8 cellular contexts compared by ENCODE assay signal in genomic region chr19:34175173-34175572, GRCh38. TPM values are rescaled to one million over a fixed set of nuclear protein-coding genes. Genes with fewer than 3 reads are reported as not detected.
DNase-seq lines count a peak whose midpoint lies in the region; ATAC-seq and TF ChIP-seq lines count a peak whose summit lies in the region.
"Not testable (repeated sequence)": the region's sequence is repeated elsewhere in the genome, so short reads cannot be mapped to it uniquely, and the experiment has no call there.

No MANE protein-coding gene starts in this region.

- H3K4me2 ChIP-seq in OCI-LY7 (ENCODE audit: low read length) = peak overlapping the region; percentile 75

- peak overlapping the region; percentile 42 for H3K4me3 Mint-ChIP-seq in activated CD8-positive, alpha-beta T cell treated with anti-CD3 and anti-CD28 coated beads, Interleukin-2, amount 10 ng/mL, durations not matched to agents 7 days and 5 days
- peak overlapping the region; percentile 53 for H3K4me3 Mint-ChIP-seq in MCF 10A (ENCODE audit: unreplicated experiment)
- H3K4me3 Mint-ChIP-seq in natural killer cell treated with Interleukin-12 subunit alpha and Interleukin-12 subunit beta and Interleukin-15 and Interleukin-18, amount 100 ng/mL, for 72 hours = peak overlapping the region; percentile 70
- peak overlapping the region; percentile 74 for H3K4me3 Mint-ChIP-seq in stimulated activated effector memory CD8-positive, alpha-beta T cell treated with anti-CD3 and anti-CD28 coated beads, Interleukin-12 subunit alpha, Interleukin-12 subunit beta, amount 100 ng/mL, for 72 hours

- not testable (repeated sequence) for H2AFZ ChIP-seq in OCI-LY7 (ENCODE audit: low read length)

- CTCF ChIA-PET in A673 (lab: Charles Lee); OCI-LY7 (lab: Charles Lee; ENCODE audit: unreplicated experiment); activated CD8-positive, alpha-beta T cell treated with anti-CD3 and anti-CD28 coated beads, Interleukin-2, amount 10 ng/mL, durations not matched to agents 7 days and 5 days (lab: Charles Lee): not testable (repeated sequence)
- CTCF ChIA-PET in MCF 10A (lab: Yijun Ruan, JAX) = interaction anchor here (0.5 to 1.3 kb wide), 2 partner anchors 10 to 40 kb away, joined by 3 read pairs; no protein-coding TSS in a partner anchor

- H3K4me3 ChIP-seq in A673 (ENCODE audit: low read depth, low read length, poor library complexity, severe bottlenecking) (peak overlapping the region; percentile 98), GM12865 (ENCODE audit: low read depth, low read length) (peak overlapping the region; percentile 76), OCI-LY7 (ENCODE audit: low read depth, low read length, poor library complexity, severe bottlenecking) (peak overlapping the region; percentile 88)

- H3K4me1 Mint-ChIP-seq in activated CD8-positive, alpha-beta T cell treated with anti-CD3 and anti-CD28 coated beads, Interleukin-2, amount 10 ng/mL, durations not matched to agents 7 days and 5 days (ENCODE audit: low read depth) = peaks cover 60% of the 10 kb centered on the region
- H3K4me1 Mint-ChIP-seq in MCF 10A (ENCODE audit: insufficient read depth, unreplicated experiment) = peaks cover 32% of the 10 kb centered on the region
- peaks cover 43 to 59% of the 10 kb centered on the region in 2 donors for H3K4me1 Mint-ChIP-seq in natural killer cell treated with Interleukin-12 subunit alpha and Interleukin-12 subunit beta and Interleukin-15 and Interleukin-18, amount 100 ng/mL, for 72 hours (ENCODE audit: low read depth in 2 of 2)
- H3K4me1 Mint-ChIP-seq in stimulated activated effector memory CD8-positive, alpha-beta T cell treated with anti-CD3 and anti-CD28 coated beads, Interleukin-12 subunit alpha, Interleukin-12 subunit beta, amount 100 ng/mL, for 72 hours = peaks cover 46% of the 10 kb centered on the region

- not testable (repeated sequence) for H3K36me3 ChIP-seq in A673 (ENCODE audit: insufficient read depth, low read length, poor library complexity, severe bottlenecking)
- peaks cover 67% of the 10 kb centered on the region for H3K36me3 ChIP-seq in OCI-LY7 (ENCODE audit: insufficient read depth, low read length)

- not testable (repeated sequence) for ATAC-seq in activated CD8-positive, alpha-beta T cell treated with anti-CD3 and anti-CD28 coated beads, Interleukin-2, amount 10 ng/mL, durations not matched to agents 7 days and 5 days; natural killer cell treated with Interleukin-12 subunit alpha and Interleukin-12 subunit beta and Interleukin-15 and Interleukin-18, amount 100 ng/mL, for 72 hours; stimulated activated effector memory CD8-positive, alpha-beta T cell treated with anti-CD3 and anti-CD28 coated beads, Interleukin-12 subunit alpha, Interleukin-12 subunit beta, amount 100 ng/mL, for 72 hours

- intact Hi-C loops in A673 (cut with micrococcal nuclease; ENCODE audit: unreplicated experiment); MCF 10A (cut with micrococcal nuclease): not testable (repeated sequence)
- intact Hi-C loops in OCI-LY7 (cut with micrococcal nuclease; ENCODE audit: unreplicated experiment) = loop anchor here (1.0 kb wide), 1 partner anchor 45 kb away; no protein-coding TSS in a partner anchor

- DNase-seq in A673 (ENCODE audit: low spot score); GM12865 (ENCODE audit: low read depth); OCI-LY7 (ENCODE audit: low spot score); activated CD8-positive, alpha-beta T cell treated with anti-CD3 and anti-CD28 coated beads, Interleukin-2, amount 10 ng/mL, durations not matched to agents 7 days and 5 days; MCF 10A (ENCODE audit: unreplicated experiment); natural killer cell treated with Interleukin-12 subunit alpha and Interleukin-12 subunit beta and Interleukin-15 and Interleukin-18, amount 100 ng/mL, for 72 hours (ENCODE audit: low spot score); stimulated activated effector memory CD8-positive, alpha-beta T cell treated with anti-CD3 and anti-CD28 coated beads, Interleukin-12 subunit alpha, Interleukin-12 subunit beta, amount 100 ng/mL, for 72 hours (ENCODE audit: low spot score in 2 of 2): not testable (repeated sequence)
- peak; percentile 24 for DNase-seq in glomerular visceral epithelial cell (ENCODE audit: extremely low spot score)

- peaks cover 84% of the 10 kb centered on the region for H3K79me2 ChIP-seq in OCI-LY7 (ENCODE audit: insufficient read depth, low read depth, low read length)

- peaks cover 49% of the 10 kb centered on the region for H4K20me1 ChIP-seq in OCI-LY7 (ENCODE audit: insufficient read depth, low read length)

- not testable (repeated sequence) for H3K9me3 Mint-ChIP-seq in activated CD8-positive, alpha-beta T cell treated with anti-CD3 and anti-CD28 coated beads, Interleukin-2, amount 10 ng/mL, durations not matched to agents 7 days and 5 days (ENCODE audit: insufficient read depth); MCF 10A (ENCODE audit: unreplicated experiment); natural killer cell treated with Interleukin-12 subunit alpha and Interleukin-12 subunit beta and Interleukin-15 and Interleukin-18, amount 100 ng/mL, for 72 hours; stimulated activated effector memory CD8-positive, alpha-beta T cell treated with anti-CD3 and anti-CD28 coated beads, Interleukin-12 subunit alpha, Interleukin-12 subunit beta, amount 100 ng/mL, for 72 hours

- H3K9me3 ChIP-seq in A673 (ENCODE audit: low read depth, low read length, poor library complexity, severe bottlenecking); OCI-LY7 (ENCODE audit: low read length): not testable (repeated sequence)

- peaks cover 46% of the 10 kb centered on the region for H3K36me3 Mint-ChIP-seq in activated CD8-positive, alpha-beta T cell treated with anti-CD3 and anti-CD28 coated beads, Interleukin-2, amount 10 ng/mL, durations not matched to agents 7 days and 5 days (ENCODE audit: low read depth)
- peaks cover 38% of the 10 kb centered on the region for H3K36me3 Mint-ChIP-seq in MCF 10A (ENCODE audit: insufficient read depth, unreplicated experiment)
- H3K36me3 Mint-ChIP-seq in natural killer cell treated with Interleukin-12 subunit alpha and Interleukin-12 subunit beta and Interleukin-15 and Interleukin-18, amount 100 ng/mL, for 72 hours = peaks cover 13% of the 10 kb centered on the region
- peaks cover 90% of the 10 kb centered on the region for H3K36me3 Mint-ChIP-seq in stimulated activated effector memory CD8-positive, alpha-beta T cell treated with anti-CD3 and anti-CD28 coated beads, Interleukin-12 subunit alpha, Interleukin-12 subunit beta, amount 100 ng/mL, for 72 hours

- H3K27me3 ChIP-seq in A673 (replicated peaks; ENCODE audit: insufficient read depth, low read depth, low read length, poor library complexity) = not testable (repeated sequence)

- TF ChIP-seq CTCF in A673 (conservative IDR thresholded peaks at IDR 0.05; ENCODE audit: low read depth, low read length); GM12865 (IDR thresholded peaks at IDR 0.05; ENCODE audit: insufficient read depth, low read depth, low read length, missing control alignments); OCI-LY7 (conservative IDR thresholded peaks at IDR 0.05; ENCODE audit: low read length); MCF 10A (IDR thresholded peaks at IDR 0.05; ENCODE audit: unreplicated experiment): not testable (repeated sequence)

- BruUV-seq in A673 (replicated peaks; lab: Mats Ljungman, UMichigan); OCI-LY7 (replicated peaks; lab: Mats Ljungman, UMichigan); MCF 10A (replicated peaks; lab: Mats Ljungman, UMichigan): not testable (repeated sequence)

- not testable (repeated sequence) for H3K9me2 ChIP-seq in OCI-LY7 (ENCODE audit: insufficient read depth, low read length)

- not testable (repeated sequence) for H3K27ac ChIP-seq in A673 (ENCODE audit: low read depth, low read length, poor library complexity, severe bottlenecking)
- H3K27ac ChIP-seq in OCI-LY7 (ENCODE audit: low read depth, low read length, poor library complexity, severe bottlenecking) = peak overlapping the region; percentile 91

- H3K4me1 ChIP-seq in A673 (ENCODE audit: insufficient read depth, low read length, poor library complexity, severe bottlenecking) = peaks cover 54% of the 10 kb centered on the region
- peaks cover 65% of the 10 kb centered on the region for H3K4me1 ChIP-seq in OCI-LY7 (ENCODE audit: insufficient read depth, low read length, poor library complexity, severe bottlenecking)

- not testable (repeated sequence) for H3K27ac Mint-ChIP-seq in activated CD8-positive, alpha-beta T cell treated with anti-CD3 and anti-CD28 coated beads, Interleukin-2, amount 10 ng/mL, durations not matched to agents 7 days and 5 days; MCF 10A (ENCODE audit: low read depth, unreplicated experiment)
- H3K27ac Mint-ChIP-seq in natural killer cell treated with Interleukin-12 subunit alpha and Interleukin-12 subunit beta and Interleukin-15 and Interleukin-18, amount 100 ng/mL, for 72 hours = peak overlapping the region; percentile 37 to 84
- peak overlapping the region; percentile 54 for H3K27ac Mint-ChIP-seq in stimulated activated effector memory CD8-positive, alpha-beta T cell treated with anti-CD3 and anti-CD28 coated beads, Interleukin-12 subunit alpha, Interleukin-12 subunit beta, amount 100 ng/mL, for 72 hours

- H3K27me3 Mint-ChIP-seq in activated CD8-positive, alpha-beta T cell treated with anti-CD3 and anti-CD28 coated beads, Interleukin-2, amount 10 ng/mL, durations not matched to agents 7 days and 5 days (ENCODE audit: low read depth); MCF 10A (ENCODE audit: insufficient read depth, unreplicated experiment); natural killer cell treated with Interleukin-12 subunit alpha and Interleukin-12 subunit beta and Interleukin-15 and Interleukin-18, amount 100 ng/mL, for 72 hours: not testable (repeated sequence)

- POLR2A ChIA-PET in A673 (lab: Charles Lee; ENCODE audit: low non-redundant PET) = not testable (repeated sequence)
- POLR2A ChIA-PET in OCI-LY7 (lab: Charles Lee) (interaction anchor here (0.6 to 5.0 kb wide), 3 partner anchors 19 to 189 kb away, joined by 3 to 26 read pairs (median 3); no protein-coding TSS in a partner anchor), MCF 10A (lab: Yijun Ruan, JAX) (interaction anchor here (2.9 kb wide), 1 partner anchor 873 kb away, joined by 8 read pairs; the partner anchor contains the start of gene CEBPA)
- POLR2A ChIA-PET in activated CD8-positive, alpha-beta T cell treated with anti-CD3 and anti-CD28 coated beads, Interleukin-2, amount 10 ng/mL, durations not matched to agents 7 days and 5 days (lab: Charles Lee) = interaction anchor here (1.0 kb wide), 1 partner anchor 41 kb away, joined by 3 read pairs; no protein-coding TSS in a partner anchor

RNA-seq across cellular contexts. Expression of gene LSM14A, which starts 2.9 kb away (rescaled TPM):
- 134 and 137 TPM in 2 replicates for total RNA-seq in A673 (2021)
- total RNA-seq in OCI-LY7 (2014; rRNA removed; shearing (Covaris generic)) = 151 and 182 TPM in 2 replicates
- 189 and 234 TPM in 2 replicates for total RNA-seq in OCI-LY7 (2022)
- 100 to 1,000 TPM; 133 to 139 TPM for total RNA-seq in activated CD8-positive, alpha-beta T cell treated with anti-CD3 and anti-CD28 coated beads, Interleukin-2, amount 10 ng/mL, durations not matched to agents 7 days and 5 days
- total RNA-seq in MCF 10A (2022) = 93.7 and 100 TPM in 2 replicates
- 100 to 1,000 TPM; 119 to 135 TPM for total RNA-seq in natural killer cell treated with Interleukin-12 subunit alpha and Interleukin-12 subunit beta and Interleukin-15 and Interleukin-18, amount 100 ng/mL, for 72 hours
